In genomic region chr2:183035298-183035953, GRCh38 we compare ENCODE assay signal across 2 cellular contexts.
TF ChIP-seq lines count a peak whose summit lies in the region.

No MANE protein-coding gene starts in this region.

TF ChIP-seq in IMR-90, 13 proteins besides CTCF, POLR2A, EP300 and RAD21:
- TF ChIP-seq MXI1 (IDR thresholded peaks at IDR 0.05; ENCODE audit: borderline replicate concordance, low read depth, low read length) (0 out of 2 replicates have a peak, but pooled peaks have one; percentile 21), RCOR1 (IDR thresholded peaks at IDR 0.05; ENCODE audit: insufficient replicate concordance, low read length) (no peak), CEBPB (IDR thresholded peaks at IDR 0.05; ENCODE audit: low read depth, low read length) (peak; percentile 39; the same call in 1 of the 2 replicates)

TF ChIP-seq in neural cell, 6 proteins besides CTCF, POLR2A, EP300 and RAD21:
- no peak for TF ChIP-seq EZH2 (IDR thresholded peaks at IDR 0.05; ENCODE audit: borderline replicate concordance, insufficient read depth, low read length, poor library complexity, severe bottlenecking)
- no peak for TF ChIP-seq MXI1 (conservative IDR thresholded peaks at IDR 0.05; ENCODE audit: poor library complexity, severe bottlenecking)
- no peak for TF ChIP-seq POLR2AphosphoS5 (IDR thresholded peaks at IDR 0.05)
- no peak for TF ChIP-seq SMC3 (conservative IDR thresholded peaks at IDR 0.05; ENCODE audit: poor library complexity)
- no peak for TF ChIP-seq TAF1 (IDR thresholded peaks at IDR 0.05; ENCODE audit: low read depth)
- TF ChIP-seq REST (IDR thresholded peaks at IDR 0.05; ENCODE audit: borderline replicate concordance) = no peak
